8 cellular contexts compared by ENCODE assay signal in genomic region chr10:89701238-89702120, GRCh38. TPM values are rescaled to one million over a fixed set of nuclear protein-coding genes. Genes with fewer than 3 reads are reported as not detected.
DNase-seq lines count a peak whose midpoint lies in the region; ATAC-seq and TF ChIP-seq lines count a peak whose summit lies in the region.

A gene with protein sequence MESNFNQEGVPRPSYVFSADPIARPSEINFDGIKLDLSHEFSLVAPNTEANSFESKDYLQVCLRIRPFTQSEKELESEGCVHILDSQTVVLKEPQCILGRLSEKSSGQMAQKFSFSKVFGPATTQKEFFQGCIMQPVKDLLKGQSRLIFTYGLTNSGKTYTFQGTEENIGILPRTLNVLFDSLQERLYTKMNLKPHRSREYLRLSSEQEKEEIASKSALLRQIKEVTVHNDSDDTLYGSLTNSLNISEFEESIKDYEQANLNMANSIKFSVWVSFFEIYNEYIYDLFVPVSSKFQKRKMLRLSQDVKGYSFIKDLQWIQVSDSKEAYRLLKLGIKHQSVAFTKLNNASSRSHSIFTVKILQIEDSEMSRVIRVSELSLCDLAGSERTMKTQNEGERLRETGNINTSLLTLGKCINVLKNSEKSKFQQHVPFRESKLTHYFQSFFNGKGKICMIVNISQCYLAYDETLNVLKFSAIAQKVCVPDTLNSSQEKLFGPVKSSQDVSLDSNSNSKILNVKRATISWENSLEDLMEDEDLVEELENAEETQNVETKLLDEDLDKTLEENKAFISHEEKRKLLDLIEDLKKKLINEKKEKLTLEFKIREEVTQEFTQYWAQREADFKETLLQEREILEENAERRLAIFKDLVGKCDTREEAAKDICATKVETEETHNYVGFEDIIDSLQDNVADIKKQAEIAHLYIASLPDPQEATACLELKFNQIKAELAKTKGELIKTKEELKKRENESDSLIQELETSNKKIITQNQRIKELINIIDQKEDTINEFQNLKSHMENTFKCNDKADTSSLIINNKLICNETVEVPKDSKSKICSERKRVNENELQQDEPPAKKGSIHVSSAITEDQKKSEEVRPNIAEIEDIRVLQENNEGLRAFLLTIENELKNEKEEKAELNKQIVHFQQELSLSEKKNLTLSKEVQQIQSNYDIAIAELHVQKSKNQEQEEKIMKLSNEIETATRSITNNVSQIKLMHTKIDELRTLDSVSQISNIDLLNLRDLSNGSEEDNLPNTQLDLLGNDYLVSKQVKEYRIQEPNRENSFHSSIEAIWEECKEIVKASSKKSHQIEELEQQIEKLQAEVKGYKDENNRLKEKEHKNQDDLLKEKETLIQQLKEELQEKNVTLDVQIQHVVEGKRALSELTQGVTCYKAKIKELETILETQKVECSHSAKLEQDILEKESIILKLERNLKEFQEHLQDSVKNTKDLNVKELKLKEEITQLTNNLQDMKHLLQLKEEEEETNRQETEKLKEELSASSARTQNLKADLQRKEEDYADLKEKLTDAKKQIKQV (N-terminal part only) (plus strand): TSS chr10:89701590. CDS start chr10:89705295, 3,705 bp downstream.

- peak within 1 kb of the TSS; percentile 87 to 100 (median 97) for H3K27ac Mint-ChIP-seq in naive B cell
- H3K27ac Mint-ChIP-seq in stimulated activated memory B cell treated with anti-CD40 and anti-IgM and Interleukin-4, amounts not matched to agents 10 μg/mL and 1 μg/mL and 100 μg/mL, for 72 hours, result peak within 1 kb of the TSS; percentile 89

- peak; percentile 97 for DNase-seq in EL
- DNase-seq in GOT3 (lab: John Stamatoyannopoulos, UW), result peak; percentile 91
- DNase-seq in RPMI8226, result peak; percentile 94
- peak; percentile 89 to 91 for DNase-seq in activated T-helper 1 cell treated with anti-CD3 and anti-CD28 coated beads, Interleukin-2, amount 50 U/mL, for 16 hours (ENCODE audit: low read depth in 1 of 2, low spot score in 1 of 2)
- peak; percentile 96 for DNase-seq in fibroblast of gingiva (ENCODE audit: low read depth)
- peak; percentile 96 for DNase-seq in naive B cell

- H3K4me1 Mint-ChIP-seq in naive B cell, result peaks cover 20 to 29% (median 27%) of the 10 kb centered on the region in 3 donors
- peaks cover 32% of the 10 kb centered on the region for H3K4me1 Mint-ChIP-seq in stimulated activated memory B cell treated with anti-CD40 and anti-IgM and Interleukin-4, amounts not matched to agents 10 μg/mL and 1 μg/mL and 100 μg/mL, for 72 hours

- no peaks in the 10 kb centered on the region for H3K9me3 Mint-ChIP-seq in naive B cell
- H3K9me3 Mint-ChIP-seq in stimulated activated memory B cell treated with anti-CD40 and anti-IgM and Interleukin-4, amounts not matched to agents 10 μg/mL and 1 μg/mL and 100 μg/mL, for 72 hours, result no peaks in the 10 kb centered on the region

- peak within 1 kb of the TSS; percentile 94 to 100 (median 98) for H3K4me3 Mint-ChIP-seq in naive B cell
- peak within 1 kb of the TSS; percentile 93 for H3K4me3 Mint-ChIP-seq in stimulated activated memory B cell treated with anti-CD40 and anti-IgM and Interleukin-4, amounts not matched to agents 10 μg/mL and 1 μg/mL and 100 μg/mL, for 72 hours

- peak; percentile 11; the same call in 1 of the 2 replicates for TF ChIP-seq CTCF in LNCAP (IDR thresholded peaks at IDR 0.05)

- H3K27me3 Mint-ChIP-seq in naive B cell, result no peaks in the 10 kb centered on the region
- no peaks in the 10 kb centered on the region for H3K27me3 Mint-ChIP-seq in stimulated activated memory B cell treated with anti-CD40 and anti-IgM and Interleukin-4, amounts not matched to agents 10 μg/mL and 1 μg/mL and 100 μg/mL, for 72 hours

- ATAC-seq in naive B cell (ENCODE audit: low read depth in 2 of 2), result peak; percentile 95
- peak; percentile 100 for ATAC-seq in stimulated activated memory B cell treated with anti-CD40 and anti-IgM and Interleukin-4, amounts not matched to agents 10 μg/mL and 1 μg/mL and 100 μg/mL, for 72 hours

- no peaks in the 10 kb centered on the region for H3K36me3 Mint-ChIP-seq in naive B cell
- peaks cover 7% of the 10 kb centered on the region for H3K36me3 Mint-ChIP-seq in stimulated activated memory B cell treated with anti-CD40 and anti-IgM and Interleukin-4, amounts not matched to agents 10 μg/mL and 1 μg/mL and 100 μg/mL, for 72 hours

RNA-seq across cellular contexts. Expression of the gene that starts here (rescaled TPM):
- 10 to 100 TPM; 17.3 to 38.0 (median 25.0) TPM for polyA plus RNA-seq in naive B cell (ENCODE audit: low read depth in 6 of 6)

Comparison
In these comparisons a context has a peak if more than half of its experiments do, and no peak if none do; other contexts are left out.
1. Peak in every context shown above with its lines: DNase-seq and ATAC-seq.